ENCODE assay signal across 8 cellular contexts in the genomic region with DNA sequence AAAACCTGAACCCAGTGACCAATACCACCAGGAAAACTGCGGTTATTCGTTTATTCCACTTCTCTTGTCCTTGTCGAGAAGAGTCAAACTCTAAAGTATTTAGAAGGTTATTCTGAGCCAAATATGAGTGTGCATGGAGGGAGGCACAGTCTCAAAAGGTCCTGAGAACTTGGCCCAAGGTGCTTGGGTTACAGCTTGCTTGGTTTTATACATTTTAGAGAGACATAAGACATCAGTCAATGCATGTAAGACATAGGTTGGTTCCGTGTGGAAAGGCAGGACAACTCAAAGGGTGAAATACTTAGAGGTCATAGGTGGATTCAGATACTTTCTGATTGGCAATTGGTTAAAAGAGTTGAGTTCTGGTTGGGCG.
A peak's percentile ranks its signal among the peaks of the same experiment; 100 is the strongest.
DNase-seq lines count a peak whose midpoint lies in the region; ATAC-seq and TF ChIP-seq lines count a peak whose summit lies in the region.

No MANE protein-coding gene starts in this region.

- no peaks in the 10 kb centered on the region for H3K9me3 ChIP-seq in muscle layer of duodenum (ENCODE audit: control insufficient read depth in 1 of 2, low read length in 2 of 2)

- H3K4me1 ChIP-seq in ACC112 (ENCODE audit: control insufficient read depth, insufficient read depth, low read length, unreplicated experiment) (peaks cover 10% of the 10 kb centered on the region), KMS-11 (ENCODE audit: low read depth, poor library complexity, severe bottlenecking) (peaks cover 40% of the 10 kb centered on the region), muscle layer of duodenum (ENCODE audit: control insufficient read depth in 1 of 2, insufficient read depth in 2 of 2, low read length in 2 of 2) (peaks cover 0 to 12% of the 10 kb centered on the region in 2 donors)

- H2AFZ ChIP-seq in ACC112 (ENCODE audit: low read length, unreplicated experiment) (peak overlapping the region; percentile 66), KMS-11 (ENCODE audit: low read depth) (peak overlapping the region; percentile 97)

- no peak for TF ChIP-seq CTCF in KMS-11 (conservative IDR thresholded peaks at IDR 0.05; ENCODE audit: low read depth, low read length)

- H3K27ac ChIP-seq in ACC112 (ENCODE audit: low read depth, low read length) (peak overlapping the region; percentile 54), KMS-11 (peak overlapping the region; percentile 85), caudate nucleus (ENCODE audit: low read depth, low read length) (peak overlapping the region; percentile 77), muscle layer of duodenum (ENCODE audit: low read length) (peak overlapping the region; percentile 59)

- peak overlapping the region; percentile 90 for H3K4me3 ChIP-seq in ACC112 (ENCODE audit: low read depth, low read length)
- H3K4me3 ChIP-seq in KMS-11 (IDR thresholded peaks at IDR 0.05; ENCODE audit: insufficient read depth, low read depth, low read length) = no peak overlapping the region
- H3K4me3 ChIP-seq in muscle layer of duodenum (ENCODE audit: low read depth in 1 of 2, low read length in 2 of 2) = peak overlapping the region; percentile 51 to 80

- DNase-seq in caudate nucleus (lab: John Stamatoyannopoulos, UW) (no peak), inferior parietal cortex (ENCODE audit: extremely low spot score) (no peak)
- no peak for DNase-seq in activated CD8-positive, alpha-beta memory T cell treated with anti-CD3 and anti-CD28 coated beads for 24 hours

- H3K36me3 ChIP-seq in ACC112 (ENCODE audit: insufficient read depth, low read length) (no peaks in the 10 kb centered on the region), KMS-11 (ENCODE audit: insufficient read depth) (no peaks in the 10 kb centered on the region), muscle layer of duodenum (ENCODE audit: control insufficient read depth in 1 of 2, insufficient read depth in 2 of 2, low read length in 2 of 2) (peaks cover 0 to 4% of the 10 kb centered on the region in 2 donors)

- peak overlapping the region; percentile 98 for H3K9ac ChIP-seq in KMS-11

- no peaks in the 10 kb centered on the region for H4K20me1 ChIP-seq in KMS-11 (ENCODE audit: insufficient read depth)

- ATAC-seq in HG02571 (IDR thresholded peaks at IDR 0.05; ENCODE audit: unreplicated experiment) = no peak
- ATAC-seq in GM18861 (IDR thresholded peaks at IDR 0.05; ENCODE audit: unreplicated experiment) = no peak

- H3K79me2 ChIP-seq in ACC112 (ENCODE audit: control insufficient read depth, insufficient read depth, low read length, unreplicated experiment) = peaks cover 39% of the 10 kb centered on the region
- peaks cover 43% of the 10 kb centered on the region for H3K79me2 ChIP-seq in KMS-11 (ENCODE audit: insufficient read depth, low read depth)

- H3K27me3 ChIP-seq in ACC112 (ENCODE audit: insufficient read depth, low read length) = no peaks in the 10 kb centered on the region
- no peaks in the 10 kb centered on the region for H3K27me3 ChIP-seq in KMS-11 (ENCODE audit: insufficient read depth, low read depth)
- no peaks in the 10 kb centered on the region for H3K27me3 ChIP-seq in muscle layer of duodenum (ENCODE audit: low read depth, low read length)

- peak overlapping the region; percentile 98 for H3K4me2 ChIP-seq in KMS-11
